25 cellular contexts compared by ENCODE assay signal in the genomic region with DNA sequence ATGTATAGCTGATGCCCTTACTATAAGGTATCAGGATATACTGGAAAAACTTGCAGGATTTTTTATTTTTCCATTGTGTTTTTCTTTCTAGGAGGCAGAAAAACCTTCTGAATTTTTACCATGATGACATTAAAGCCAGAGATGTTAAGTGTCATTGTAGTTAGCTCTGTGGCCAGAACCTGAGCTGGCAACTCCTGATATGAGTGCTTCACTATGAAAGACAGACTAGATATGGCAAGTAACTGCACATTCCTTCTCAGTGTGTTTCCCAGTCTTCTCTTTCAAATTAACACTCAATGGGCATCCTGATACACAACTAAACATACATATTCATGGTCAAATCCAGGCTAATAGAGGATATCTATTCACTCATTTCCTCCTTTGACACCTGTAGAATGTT.
"Had no signal": no experiment of that assay in that cellular context is flagged by ENCODE, and none has a peak within 500 bp of the region (broad histone marks: within the 10 kb centered on the region; RNA-seq: fewer than 3 reads in every experiment).

No MANE protein-coding gene starts in this region.

- H3K27me3 ChIP-seq: ascending aorta, breast epithelium, dorsolateral prefrontal cortex had no signal

- H3K36me3 ChIP-seq: ascending aorta, breast epithelium had no signal

- H3K27ac ChIP-seq: ascending aorta, breast epithelium, coronary artery, dorsolateral prefrontal cortex had no signal

- H3K4me3 ChIP-seq: ascending aorta, breast epithelium, coronary artery, dorsolateral prefrontal cortex had no signal

- H3K4me1 ChIP-seq: ascending aorta, breast epithelium had no signal

- ATAC-seq: activated T-helper 17 cell treated with anti-CD3 and anti-CD28 coated beads, Interleukin-2, amount 50 U/mL, for 72 hours; esophagus mucosa had no signal

- DNase-seq: activated CD4-positive, alpha-beta memory T cell treated with anti-CD3 and anti-CD28 coated beads, Interleukin-2, amount 10 ng/mL, durations not matched to agents 7 days and 5 days; activated CD4-positive, alpha-beta T cell treated with anti-CD3 and anti-CD28 coated beads for 1 hour; activated CD4-positive, alpha-beta T cell treated with anti-CD3 and anti-CD28 coated beads for 4 hours; activated CD4-positive, alpha-beta T cell treated with anti-CD3 and anti-CD28 coated beads, Interleukin-2, amount 10 ng/mL, durations not matched to agents 7 days and 5 days; activated CD4-positive, alpha-beta T cell treated with anti-CD3 and anti-CD28 coated beads, Interleukin-2, amount 50 U/mL, for 4 hours; activated CD4-positive, CD25-positive, alpha-beta regulatory T cell; activated CD8-positive, alpha-beta memory T cell treated with anti-CD3 and anti-CD28 coated beads, Interleukin-2, amount 50 U/mL, for 48 hours; activated effector memory CD4-positive, alpha-beta T cell treated with Interleukin-2 at 50 U/mL for 16 hours; activated gamma-delta T cell treated with Interleukin-2 at 50 U/mL for 16 hours; activated naive CD4-positive, alpha-beta T cell treated with anti-CD3 and anti-CD28 coated beads, Interleukin-2, amount 50 U/mL, for 16 hours; activated naive CD4-positive, alpha-beta T cell treated with Interleukin-2 at 50 U/mL for 16 hours; activated T-cell treated with anti-CD3 and anti-CD28 coated beads for 4 hours; activated T-cell treated with anti-CD3 and anti-CD28 coated beads, Interleukin-2, amount 50 U/mL, for 24 hours; amniotic stem cell; dorsolateral prefrontal cortex; effector memory CD4-positive, alpha-beta T cell; endodermal cell; foreskin fibroblast; head of caudate nucleus; hippocampal formation had no signal

- H3K9me3 ChIP-seq: ascending aorta, breast epithelium had no signal
